In the genomic region with DNA sequence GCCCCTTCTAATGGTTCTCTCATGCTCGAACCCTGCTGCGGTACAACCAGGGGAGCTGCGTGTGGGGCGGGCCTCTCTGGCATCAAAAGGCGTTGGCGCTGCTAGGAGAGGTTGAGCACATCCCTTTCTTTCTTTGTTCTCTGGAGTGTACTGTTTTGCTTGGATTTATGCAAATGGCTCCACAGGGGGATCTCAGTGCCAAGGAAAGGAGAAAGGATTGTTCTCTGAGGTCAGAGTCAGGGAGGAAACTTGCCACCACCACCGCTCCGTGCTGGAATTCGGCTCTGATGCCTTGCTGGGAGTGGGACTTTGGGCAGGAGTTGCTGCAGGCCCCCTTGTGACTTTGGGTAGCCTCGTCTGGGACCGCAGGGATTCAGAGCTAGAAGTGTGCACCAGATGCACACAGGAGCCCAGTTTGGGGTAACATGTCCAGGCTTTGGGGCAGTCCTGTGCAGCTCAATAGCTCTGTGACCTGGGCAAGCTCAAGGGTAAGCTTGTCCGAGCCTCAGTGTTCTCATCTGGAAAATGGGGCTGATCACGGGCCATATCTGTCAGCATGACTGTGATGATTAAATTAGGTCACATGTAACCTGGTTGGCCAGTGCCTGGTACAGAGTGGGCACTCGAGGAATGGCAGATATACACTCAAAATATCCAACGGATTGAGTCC, we compare ENCODE assay signal across 15 cellular contexts.
A peak's percentile ranks its signal among the peaks of the same experiment; 100 is the strongest.
DNase-seq lines count a peak whose midpoint lies in the region; ATAC-seq, FAIRE-seq and TF ChIP-seq lines count a peak whose summit lies in the region.
"Had no signal": no experiment of that assay in that cellular context is flagged by ENCODE, and none has a peak within 500 bp of the region (broad histone marks: within the 10 kb centered on the region; RNA-seq: fewer than 3 reads in every experiment).

No MANE protein-coding gene starts in this region.

- no peak overlapping the region for H2BK120ac ChIP-seq in trophoblast cell (ENCODE audit: insufficient read depth, low read length, poor library complexity)

- H3K27me3 ChIP-seq in HUES48 (ENCODE audit: control insufficient read depth, insufficient read depth, low read length) = peaks cover 7% of the 10 kb centered on the region
- no peaks in the 10 kb centered on the region; a peak in 2 of 5 replicates for H3K27me3 ChIP-seq in K562 (ENCODE audit: control insufficient read depth in 2 of 2, insufficient read depth in 2 of 2, low read length in 2 of 2)
- peaks cover 6% of the 10 kb centered on the region for H3K27me3 ChIP-seq in iPS-18a (ENCODE audit: control insufficient read depth, insufficient read depth, low read length)
- no peaks in the 10 kb centered on the region for H3K27me3 ChIP-seq in trophoblast cell (ENCODE audit: insufficient read depth, low read length)

- H3K9me3 ChIP-seq in HUES48 (ENCODE audit: control insufficient read depth, insufficient read depth, low read length) = no peaks in the 10 kb centered on the region
- H3K9me3 ChIP-seq in K562 (replicated peaks; ENCODE audit: control insufficient read depth, insufficient read depth, low read depth, low read length) = no peaks in the 10 kb centered on the region
- H3K9me3 ChIP-seq in iPS-18a (ENCODE audit: control insufficient read depth, low read depth, low read length) = no peaks in the 10 kb centered on the region
- H3K9me3 ChIP-seq in trophoblast cell (ENCODE audit: insufficient read depth, low read depth, low read length) = no peaks in the 10 kb centered on the region

- in situ Hi-C loops in K562 (cut with MboI) = no loop called here
- in situ Hi-C loops in GM13976 (cut with MboI; ENCODE audit: low sequenced_read_pairs, unreplicated experiment) = no loop called here

- TF ChIP-seq RAD21 in K562 (CRISPR knock-in tag; conservative IDR thresholded peaks at IDR 0.05 in 1 of 2, IDR thresholded peaks at IDR 0.05 in 1 of 2) = no peak

- H3K23ac ChIP-seq in trophoblast cell (ENCODE audit: low read length) = no peak overlapping the region

- no peak for FAIRE-seq in K562 (lab: Jason Lieb, UNC)

- no peaks in the 10 kb centered on the region for H4K20me1 ChIP-seq in K562 (replicated peaks; ENCODE audit: control insufficient read depth, insufficient read depth, low read length)

- H2AFZ ChIP-seq in K562 (ENCODE audit: low read depth, low read length) = no peak overlapping the region
- no peak overlapping the region for H2AFZ ChIP-seq in trophoblast cell (ENCODE audit: insufficient read depth, low read length, poor library complexity)

- BruUV-seq in K562 (replicated peaks; lab: Mats Ljungman, UMichigan) = no TSS peak

- H3K79me2 ChIP-seq in K562 (ENCODE audit: control insufficient read depth, insufficient read depth, low read length) = no peaks in the 10 kb centered on the region
- H3K79me2 ChIP-seq in trophoblast cell (ENCODE audit: control insufficient read depth, insufficient read depth, low read length, poor library complexity) = no peaks in the 10 kb centered on the region

- no peaks in the 10 kb centered on the region for H3K36me3 ChIP-seq in HUES48 (ENCODE audit: control insufficient read depth, insufficient read depth, low read length)
- H3K36me3 ChIP-seq in K562 (ENCODE audit: control insufficient read depth, insufficient read depth, low read length) = no peaks in the 10 kb centered on the region
- no peaks in the 10 kb centered on the region for H3K36me3 ChIP-seq in iPS-18a (ENCODE audit: control insufficient read depth, low read depth, low read length)
- no peaks in the 10 kb centered on the region for H3K36me3 ChIP-seq in trophoblast cell (ENCODE audit: control insufficient read depth in 1 of 2, insufficient read depth in 2 of 2, low read length in 2 of 2)

- peak overlapping the region; percentile 96 for H3K27ac ChIP-seq in HUES48 (ENCODE audit: low read depth, low read length)
- no peak overlapping the region for H3K27ac ChIP-seq in K562 (ENCODE audit: extremely low read depth, low read depth, low read length)
- peak overlapping the region; percentile 22 for H3K27ac ChIP-seq in iPS-18a (ENCODE audit: low read length)
- no peak overlapping the region for H3K27ac ChIP-seq in trophoblast cell (ENCODE audit: low read depth, low read length)

- H3K18ac ChIP-seq in trophoblast cell (ENCODE audit: low read length) = no peak overlapping the region

- CTCF ChIA-PET in K562 (lab: Yijun Ruan, JAX; ENCODE audit: low intra/inter-chr PET ratio) = no interaction called here

- no peak overlapping the region for H4K12ac ChIP-seq in trophoblast cell (ENCODE audit: low read depth, low read length)

- H2BK5ac ChIP-seq in trophoblast cell (ENCODE audit: low read depth, low read length, poor library complexity) = no peak overlapping the region

- no peak overlapping the region for H3K14ac ChIP-seq in trophoblast cell (ENCODE audit: low read length)

- no peak overlapping the region for H4K91ac ChIP-seq in trophoblast cell (ENCODE audit: low read depth, low read length)

- no peak overlapping the region for H2AK5ac ChIP-seq in trophoblast cell (ENCODE audit: low read length)

- TF ChIP-seq CTCF in K562 (IDR thresholded peaks at IDR 0.05 in 2 of 3, conservative IDR thresholded peaks at IDR 0.05 in 1 of 3; ENCODE audit: insufficient read depth in 2 of 3, low read depth in 1 of 3, low read length in 3 of 3) (no peak), GM13976 (IDR thresholded peaks at IDR 0.05; ENCODE audit: borderline replicate concordance, control extremely low read depth, extremely low read depth, insufficient read depth, missing control alignments) (no peak)

- POLR2A ChIA-PET in K562 (lab: Yijun Ruan, JAX) = no interaction called here

- no peaks in the 10 kb centered on the region for H3K36me3 Mint-ChIP-seq in activated T-helper 17 cell treated with anti-CD3 and anti-CD28 coated beads, Interleukin-2, amount 50 U/mL, for 72 hours (ENCODE audit: low read depth)

- no peaks in the 10 kb centered on the region for H3K4me1 Mint-ChIP-seq in activated T-helper 17 cell treated with anti-CD3 and anti-CD28 coated beads, Interleukin-2, amount 50 U/mL, for 72 hours

- no peak overlapping the region for H4K8ac ChIP-seq in trophoblast cell (ENCODE audit: low read depth, low read length)

- H3K4me3 Mint-ChIP-seq in activated T-helper 17 cell treated with anti-CD3 and anti-CD28 coated beads, Interleukin-2, amount 50 U/mL, for 72 hours = no peak overlapping the region

- no peak for ATAC-seq in K562
- no peak for ATAC-seq in activated T-helper 17 cell treated with anti-CD3 and anti-CD28 coated beads, Interleukin-2, amount 50 U/mL, for 72 hours (replicated peaks)

- no peaks in the 10 kb centered on the region for H3K9me3 Mint-ChIP-seq in activated T-helper 17 cell treated with anti-CD3 and anti-CD28 coated beads, Interleukin-2, amount 50 U/mL, for 72 hours

- peak overlapping the region; percentile 15; the same call in 1 of the 2 replicates for H3K4me3 ChIP-seq in HUES48 (ENCODE audit: low read depth, low read length)
- no peak overlapping the region for H3K4me3 ChIP-seq in K562
- peak overlapping the region; percentile 12 for H3K4me3 ChIP-seq in iPS-18a (ENCODE audit: low read length)
- no peak overlapping the region for H3K4me3 ChIP-seq in trophoblast cell (ENCODE audit: low read depth, low read length)

- WGBS in K562 (ENCODE audit: insufficient coverage, low coverage, missing lambda C conversion rate) = 3% methylated on average over 13 of the region's 15 CpGs
- no CpG with 5 or more reads among the region's 15 CpGs for whole genome bisulfite sequencing in trophoblast cell (ENCODE audit: extremely low coverage, insufficient coverage, insufficient read length)

- H3K4me1 ChIP-seq in HUES48 (ENCODE audit: control insufficient read depth, insufficient read depth, low read length) (peaks cover 39% of the 10 kb centered on the region), K562 (replicated peaks in 1 of 2; ENCODE audit: control insufficient read depth in 2 of 2, insufficient read depth in 2 of 2, low read length in 2 of 2) (no peaks in the 10 kb centered on the region), iPS-18a (ENCODE audit: control insufficient read depth, low read depth, low read length) (peaks cover 35% of the 10 kb centered on the region), trophoblast cell (ENCODE audit: control insufficient read depth in 1 of 2, insufficient read depth in 2 of 2, low read length in 2 of 2) (no peaks in the 10 kb centered on the region)

- no peak overlapping the region for H3K27ac Mint-ChIP-seq in activated T-helper 17 cell treated with anti-CD3 and anti-CD28 coated beads, Interleukin-2, amount 50 U/mL, for 72 hours

- no peak for TF ChIP-seq POLR2A in K562 (conservative IDR thresholded peaks at IDR 0.05)

- H2BK12ac ChIP-seq in trophoblast cell (ENCODE audit: low read length) = no peak overlapping the region

- H3K79me1 ChIP-seq in trophoblast cell (ENCODE audit: low read length) = no peaks in the 10 kb centered on the region

- no peaks in the 10 kb centered on the region for H3K9me1 ChIP-seq in K562 (ENCODE audit: control insufficient read depth, insufficient read depth, low read length)

- H3K4ac ChIP-seq in trophoblast cell (ENCODE audit: low read depth, low read length) = no peak overlapping the region

- H3K9ac ChIP-seq in HUES48 (ENCODE audit: low read depth, low read length) (peak overlapping the region; percentile 7; the same call in 1 of the 2 replicates), K562 (ENCODE audit: insufficient read depth in 1 of 2, low read depth in 2 of 2, low read length in 2 of 2) (no peak overlapping the region), iPS-18a (ENCODE audit: low read length) (peak overlapping the region; percentile 28), trophoblast cell (ENCODE audit: low read length) (peak overlapping the region; percentile 31)

- H3K27me3 Mint-ChIP-seq in activated T-helper 17 cell treated with anti-CD3 and anti-CD28 coated beads, Interleukin-2, amount 50 U/mL, for 72 hours = peaks cover 8% of the 10 kb centered on the region

- DNase-seq in K562 (ENCODE audit: extremely low read depth in 1 of 4, low spot score in 3 of 4) (no peak), trophoblast cell (no peak), GM13976 (ENCODE audit: low spot score) (no peak), COR-L47 (lab: John Stamatoyannopoulos, UW) (no peak)
- DNase-seq: Karpas-422, MM.1S, NCI-H1092 treated with DMSO at 0.1 percent for 48 hours, NCI-H2081 treated with DMSO at 0.1 percent for 48 hours, NCI-H69, OCI-M1, RPMI8226, SIG-M5 had no signal

- intact Hi-C loops in K562 (cut with micrococcal nuclease) = no loop called here

- no peak overlapping the region for H3K4me2 ChIP-seq in K562 (ENCODE audit: insufficient read depth, low read length)
- H3K4me2 ChIP-seq in trophoblast cell (ENCODE audit: low read length) = no peak overlapping the region

- no peak for TF ChIP-seq EP300 in K562 (IDR thresholded peaks at IDR 0.05; ENCODE audit: low read length)

TF ChIP-seq in K562, 482 proteins besides CTCF, POLR2A, EP300 and RAD21:
- no peak for TF ChIP-seq FOXK2 (conservative IDR thresholded peaks at IDR 0.05 in 1 of 2, IDR thresholded peaks at IDR 0.05 in 1 of 2; ENCODE audit: low read depth in 2 of 2)
- no peak for TF ChIP-seq TEAD4 (IDR thresholded peaks at IDR 0.05; ENCODE audit: low read length)
- TF ChIP-seq TEAD4 (CRISPR knock-in tag; IDR thresholded peaks at IDR 0.05; ENCODE audit: borderline replicate concordance) = no peak
- no peak for TF ChIP-seq FOXJ3 (CRISPR knock-in tag; IDR thresholded peaks at IDR 0.05)
- TF ChIP-seq ZNF146 (CRISPR knock-in tag; IDR thresholded peaks at IDR 0.05; ENCODE audit: unreplicated experiment) = no peak
- TF ChIP-seq RBM25 (IDR thresholded peaks at IDR 0.05; ENCODE audit: low read depth, low read length, severe bottlenecking) = peak; percentile 19
- TF ChIP-seq FOSL1 (tag; conservative IDR thresholded peaks at IDR 0.05) = no peak

Comparison
In these comparisons a context has a peak if more than half of its experiments do, and no peak if none do; other contexts are left out.
1. H3K27ac ChIP-seq: peak in HUES48 (single experiment) and iPS-18a (single experiment); none in K562 (single experiment) and trophoblast cell (single experiment).
2. H3K4me3 ChIP-seq: peak in HUES48 (single experiment) and iPS-18a (single experiment); none in K562 (single experiment) and trophoblast cell (single experiment).
3. H3K9ac ChIP-seq: peak in HUES48 (single experiment), iPS-18a (single experiment) and trophoblast cell (single experiment); none in K562 (0 of 2).